12 cellular contexts compared by ENCODE assay signal in genomic region chr1:230163205-230163604, GRCh38.
A peak's percentile ranks its signal among the peaks of the same experiment; 100 is the strongest.
DNase-seq lines count a peak whose midpoint lies in the region; ATAC-seq and TF ChIP-seq lines count a peak whose summit lies in the region.
"Had no signal": no experiment of that assay in that cellular context is flagged by ENCODE, and none has a peak within 500 bp of the region (broad histone marks: within the 10 kb centered on the region; RNA-seq: fewer than 3 reads in every experiment).

No MANE protein-coding gene starts in this region.

- ATAC-seq in Right ventricle myocardium inferior (peak; percentile 75), HG03135 (IDR thresholded peaks at IDR 0.05; ENCODE audit: unreplicated experiment) (no peak)

- no peak overlapping the region for H2BK12ac ChIP-seq in mesenchymal stem cell (ENCODE audit: low read length in 2 of 2)

- peaks cover 20% of the 10 kb centered on the region for H3K4me1 ChIP-seq in mesenchymal stem cell (ENCODE audit: control insufficient read depth, insufficient read depth, low read depth, low read length)

- 64% methylated on average over 6 of the region's 6 CpGs for WGBS in mesenchymal stem cell

- no peak overlapping the region for H4K91ac ChIP-seq in mesenchymal stem cell (ENCODE audit: low read length)

- no peaks in the 10 kb centered on the region for H3K9me3 ChIP-seq in mesenchymal stem cell (ENCODE audit: control insufficient read depth, low read length)
- H3K9me3 ChIP-seq: esophagus squamous epithelium had no signal

- no peak overlapping the region for H2AFZ ChIP-seq in mesenchymal stem cell (ENCODE audit: low read depth, low read length)

- H2AK5ac ChIP-seq in mesenchymal stem cell (ENCODE audit: low read length, severe bottlenecking) = no peak overlapping the region

- H3K23ac ChIP-seq in mesenchymal stem cell (ENCODE audit: low read length in 2 of 2) = no peak overlapping the region

- H4K8ac ChIP-seq in mesenchymal stem cell (ENCODE audit: low read length) = no peak overlapping the region

- H3K4ac ChIP-seq in mesenchymal stem cell (ENCODE audit: low read depth in 1 of 2, low read length in 2 of 2) = no peak overlapping the region

- peaks cover 0 to 2% of the 10 kb centered on the region in 2 experiments for H3K36me3 ChIP-seq in mesenchymal stem cell (ENCODE audit: control insufficient read depth in 1 of 2, insufficient read depth in 2 of 2, low read depth in 1 of 2, low read length in 2 of 2)
- H3K36me3 ChIP-seq: esophagus squamous epithelium had no signal

- H2BK120ac ChIP-seq in mesenchymal stem cell (ENCODE audit: low read depth, low read length) = no peak overlapping the region

- no peak overlapping the region for H3K4me2 ChIP-seq in mesenchymal stem cell (ENCODE audit: low read length, poor library complexity, severe bottlenecking)

- H2BK15ac ChIP-seq in mesenchymal stem cell (ENCODE audit: low read depth, poor library complexity, severe bottlenecking) = no peak overlapping the region

- no peak overlapping the region for H2BK5ac ChIP-seq in mesenchymal stem cell (ENCODE audit: low read depth, low read length, poor library complexity, severe bottlenecking)

- peak overlapping the region; percentile 68 for H3K9ac ChIP-seq in mesenchymal stem cell (ENCODE audit: low read length)

- TF ChIP-seq CTCF in epithelial cell of esophagus (IDR thresholded peaks at IDR 0.05; ENCODE audit: insufficient read depth, low read depth, low read length, missing control alignments) = no peak

- H3K18ac ChIP-seq in mesenchymal stem cell (ENCODE audit: low read depth in 1 of 2, low read length in 2 of 2) = no peak overlapping the region

- DNase-seq in Right ventricle myocardium inferior (ENCODE audit: missing footprints) (no peak), cardiac septum (ENCODE audit: low spot score) (no peak), epithelial cell of esophagus (ENCODE audit: low read depth) (peak; percentile 48), mesenchymal stem cell (peak; percentile 85), dedifferentiated amniotic fluid mesenchymal stem cell (ENCODE audit: extremely low spot score) (no peak), kidney glomerular epithelial cell (lab: John Stamatoyannopoulos, UW) (no peak), T-helper 2 cell (no peak)
- DNase-seq: esophagus squamous epithelium, NCI-H446 had no signal

- intact Hi-C loops in Right ventricle myocardium inferior (cut with DNase I) = no loop called here
- intact Hi-C loops in cardiac septum (cut with DNase I) = loop anchor here (10.0 kb wide), 1 partner anchor 318 kb away; no protein-coding TSS in a partner anchor

- no peaks in the 10 kb centered on the region for H3K27me3 ChIP-seq in mesenchymal stem cell (ENCODE audit: control insufficient read depth in 1 of 2, insufficient read depth in 1 of 2, low read length in 2 of 2)
- H3K27me3 ChIP-seq: esophagus squamous epithelium had no signal

- peaks cover 40% of the 10 kb centered on the region for H3K79me1 ChIP-seq in mesenchymal stem cell (replicated peaks; ENCODE audit: low read length, poor library complexity, severe bottlenecking)

- H3K27ac ChIP-seq in mesenchymal stem cell (ENCODE audit: low read length, poor library complexity, severe bottlenecking) = no peak overlapping the region
- H3K27ac ChIP-seq: esophagus squamous epithelium, HL-60 had no signal

- no peak overlapping the region for H3K14ac ChIP-seq in mesenchymal stem cell (ENCODE audit: low read length in 2 of 2)

- no peak overlapping the region for H3K4me3 ChIP-seq in epithelial cell of esophagus (ENCODE audit: low read length)
- H3K4me3 ChIP-seq in mesenchymal stem cell (ENCODE audit: insufficient read depth in 1 of 2, low read depth in 1 of 2, low read length in 2 of 2) = no peak overlapping the region
- H3K4me3 ChIP-seq: esophagus squamous epithelium, lung had no signal

Comparison
In these comparisons a context has a peak if more than half of its experiments do, and no peak if none do; other contexts are left out.
1. DNase-seq: peak in epithelial cell of esophagus (single experiment) and mesenchymal stem cell (single experiment); none in Right ventricle myocardium inferior (single experiment), cardiac septum (single experiment), dedifferentiated amniotic fluid mesenchymal stem cell (single experiment), kidney glomerular epithelial cell (single experiment) and T-helper 2 cell (0 of 5).